Comparison of ENCODE assay signal across 15 cellular contexts in genomic region chr1:119659628-119660027, GRCh38. TPM values are rescaled to one million over a fixed set of nuclear protein-coding genes. Genes with fewer than 3 reads are reported as not detected.
DNase-seq lines count a peak whose midpoint lies in the region; ATAC-seq and TF ChIP-seq lines count a peak whose summit lies in the region.
"Had no signal": no experiment of that assay in that cellular context is flagged by ENCODE, and none has a peak within 500 bp of the region (broad histone marks: within the 10 kb centered on the region; RNA-seq: fewer than 3 reads in every experiment).

No MANE protein-coding gene starts in this region.

- POLR2A ChIA-PET in PC-9 (lab: Charles Lee; ENCODE audit: unreplicated experiment): interaction anchor here (0.6 kb wide), 1 partner anchor 53 kb away, joined by 3 read pairs; no protein-coding TSS in a partner anchor
- POLR2A ChIA-PET in RWPE1 (lab: Yijun Ruan, JAX; ENCODE audit: low non-redundant PET): interaction anchor here (1.2 kb wide), 1 partner anchor 11 kb away, joined by 3 read pairs; the partner anchor contains the start of gene ZNF697

- H3K4me1 ChIP-seq in PC-9 (replicated peaks; ENCODE audit: insufficient read depth): peaks cover 19% of the 10 kb centered on the region
- H3K4me1 ChIP-seq in neural progenitor cell: peaks cover 14% of the 10 kb centered on the region
- H3K4me1 ChIP-seq in smooth muscle cell (ENCODE audit: low read depth): peaks cover 14% of the 10 kb centered on the region

- no peak overlapping the region for H3K9ac ChIP-seq in neural progenitor cell
- H3K9ac ChIP-seq in smooth muscle cell (ENCODE audit: low read depth): no peak overlapping the region

- peaks cover 4% of the 10 kb centered on the region for H3K4me1 Mint-ChIP-seq in neural progenitor cell
- H3K4me1 Mint-ChIP-seq: natural killer cell had no signal

- peak; percentile 84 for ATAC-seq in left ventricle myocardium superior
- no peak for ATAC-seq in GM21360 (IDR thresholded peaks at IDR 0.05; ENCODE audit: unreplicated experiment)
- ATAC-seq in GM18870 (IDR thresholded peaks at IDR 0.05; ENCODE audit: unreplicated experiment): no peak
- ATAC-seq: effector memory CD8-positive, alpha-beta T cell; natural killer cell; SK-N-SH treated with all-trans-retinoic acid at 6 μM for 48 hours had no signal

- H3K9me3 ChIP-seq in PC-9 (ENCODE audit: insufficient read depth, low read depth): no peaks in the 10 kb centered on the region
- H3K9me3 ChIP-seq in neural progenitor cell (ENCODE audit: low read depth): no peaks in the 10 kb centered on the region
- no peaks in the 10 kb centered on the region for H3K9me3 ChIP-seq in smooth muscle cell (replicated peaks; ENCODE audit: low read depth)

- H3K9me2 ChIP-seq in PC-9 (ENCODE audit: insufficient read depth): no peaks in the 10 kb centered on the region

- H3K27me3 ChIP-seq in PC-9 (ENCODE audit: insufficient read depth, low read depth) (no peaks in the 10 kb centered on the region), neural progenitor cell (no peaks in the 10 kb centered on the region), smooth muscle cell (ENCODE audit: low read depth) (no peaks in the 10 kb centered on the region)

- H3K27ac ChIP-seq in PC-9 (0 out of 2 replicates have a peak overlapping the region, but pooled peaks have one; percentile 39), neural progenitor cell (no peak overlapping the region), smooth muscle cell (ENCODE audit: low read depth) (no peak overlapping the region), RWPE1 (no peak overlapping the region)

- H3K27me3 Mint-ChIP-seq in neural progenitor cell (ENCODE audit: insufficient read depth, low read depth): peaks cover 4% of the 10 kb centered on the region

- TF ChIP-seq CTCF in PC-9 (conservative IDR thresholded peaks at IDR 0.05) (no peak), neural progenitor cell (IDR thresholded peaks at IDR 0.05) (no peak), smooth muscle cell (IDR thresholded peaks at IDR 0.05; ENCODE audit: borderline replicate concordance, insufficient read depth, poor library complexity, severe bottlenecking) (no peak), RWPE1 (conservative IDR thresholded peaks at IDR 0.05; ENCODE audit: low read depth) (no peak)

- no peak overlapping the region for H3K4me3 ChIP-seq in PC-9
- no peak overlapping the region for H3K4me3 ChIP-seq in neural progenitor cell
- no peak overlapping the region for H3K4me3 ChIP-seq in smooth muscle cell

- no peaks in the 10 kb centered on the region for H4K20me1 ChIP-seq in PC-9 (ENCODE audit: insufficient read depth)
- no peaks in the 10 kb centered on the region for H4K20me1 ChIP-seq in neural progenitor cell (ENCODE audit: low read depth)
- H4K20me1 ChIP-seq in smooth muscle cell (ENCODE audit: low read depth): no peaks in the 10 kb centered on the region

- H2AFZ ChIP-seq in PC-9 (peak overlapping the region; percentile 23), neural progenitor cell (replicated peaks) (peak overlapping the region; percentile 56), smooth muscle cell (ENCODE audit: low read depth) (no peak overlapping the region)

- H3F3A ChIP-seq in PC-9 (ENCODE audit: insufficient read depth, low read depth): peaks cover 8% of the 10 kb centered on the region
- H3F3A ChIP-seq in neural progenitor cell (ENCODE audit: low read depth): no peaks in the 10 kb centered on the region
- no peaks in the 10 kb centered on the region for H3F3A ChIP-seq in smooth muscle cell (ENCODE audit: low read depth)

- H3K79me2 ChIP-seq in PC-9 (ENCODE audit: low read depth): no peaks in the 10 kb centered on the region
- no peaks in the 10 kb centered on the region for H3K79me2 ChIP-seq in neural progenitor cell (ENCODE audit: low read depth)
- no peaks in the 10 kb centered on the region for H3K79me2 ChIP-seq in smooth muscle cell (ENCODE audit: low read depth)

- H3K36me3 ChIP-seq in PC-9 (ENCODE audit: low read depth) (no peaks in the 10 kb centered on the region), neural progenitor cell (no peaks in the 10 kb centered on the region), smooth muscle cell (ENCODE audit: low read depth) (no peaks in the 10 kb centered on the region)

- H3K4me2 ChIP-seq in PC-9 (peak overlapping the region; percentile 54), neural progenitor cell (no peak overlapping the region), smooth muscle cell (no peak overlapping the region)

- 26% methylated on average over 3 of the region's 3 CpGs for WGBS in smooth muscle cell (ENCODE audit: low lambda C conversion rate)

- DNase-seq in AG08395 (ENCODE audit: low spot score): peak; percentile 31
- DNase-seq in PC-9: no peak
- DNase-seq in left ventricle myocardium superior: peak; percentile 67
- DNase-seq in neural progenitor cell (ENCODE audit: low spot score): peak; percentile 60
- no peak for DNase-seq in smooth muscle cell (lab: John Stamatoyannopoulos, UW; ENCODE audit: unreplicated experiment)
- no peak for DNase-seq in RWPE1 (ENCODE audit: low spot score)
- DNase-seq: effector memory CD8-positive, alpha-beta T cell; foreskin melanocyte; natural killer cell; NCI-H1092; stimulated activated CD4-positive, alpha-beta T cell treated with anti-CD3 and anti-CD28 coated beads, Interleukin-4, amount 100 ng/mL, for 24 hours had no signal

- intact Hi-C loops in PC-9 (cut with micrococcal nuclease; ENCODE audit: unreplicated experiment) (no loop called here), left ventricle myocardium superior (cut with micrococcal nuclease) (no loop called here)

- BruUV-seq in PC-9 (replicated peaks; lab: Mats Ljungman, UMichigan): no TSS peak

- no peaks in the 10 kb centered on the region for H3K36me3 Mint-ChIP-seq in neural progenitor cell
- H3K36me3 Mint-ChIP-seq: brain, natural killer cell had no signal

- no peak overlapping the region for H3K4me3 Mint-ChIP-seq in neural progenitor cell
- H3K4me3 Mint-ChIP-seq: brain; effector memory CD8-positive, alpha-beta T cell; natural killer cell had no signal

- no peaks in the 10 kb centered on the region for H3K9me3 Mint-ChIP-seq in neural progenitor cell
- H3K9me3 Mint-ChIP-seq: effector memory CD8-positive, alpha-beta T cell; natural killer cell had no signal

- CTCF ChIA-PET in PC-9 (lab: Charles Lee) (interaction anchor here (0.8 to 1.5 kb wide), 2 partner anchors 15 to 46 kb away, joined by 3 to 9 read pairs; no protein-coding TSS in a partner anchor), RWPE1 (lab: Yijun Ruan, JAX) (interaction anchor here (1.3 to 4.0 kb wide), 3 partner anchors 14 to 48 kb away, joined by 3 to 21 read pairs (median 13); no protein-coding TSS in a partner anchor)

- H3K27ac Mint-ChIP-seq in neural progenitor cell: no peak overlapping the region
- H3K27ac Mint-ChIP-seq: effector memory CD8-positive, alpha-beta T cell; natural killer cell had no signal

RNA-seq across cellular contexts. Expression of gene ZNF697, which starts 11.6 kb away (rescaled TPM):
- total RNA-seq in PC-9 (2021): 3.6 and 4.1 TPM in 2 replicates
- 11.5 TPM for total RNA-seq in left ventricle myocardium superior
- total RNA-seq in neural progenitor cell (ENCODE audit: low replicate concordance): 8.3 and 9.8 TPM in 2 replicates
- total RNA-seq in smooth muscle cell: 18.5 and 20.0 TPM in 2 replicates
- 1.5 and 2.2 TPM in 2 replicates for polyA plus RNA-seq in smooth muscle cell

RNA-seq across cellular contexts. Expression of gene PHGDH, which starts 52.1 kb away (rescaled TPM):
- total RNA-seq in PC-9 (2021): 373 and 569 TPM in 2 replicates
- total RNA-seq in left ventricle myocardium superior: 7.8 TPM
- 166 and 204 TPM in 2 replicates for total RNA-seq in neural progenitor cell (ENCODE audit: low replicate concordance)
- total RNA-seq in smooth muscle cell: 66.1 and 93.2 TPM in 2 replicates
- polyA plus RNA-seq in smooth muscle cell: 134 and 141 TPM in 2 replicates

Comparison
In these comparisons a context has a peak if more than half of its experiments do, and no peak if none do; other contexts are left out.
1. DNase-seq: peak in AG08395 (single experiment), left ventricle myocardium superior (single experiment) and neural progenitor cell (single experiment); none in PC-9 (0 of 2), smooth muscle cell (single experiment) and RWPE1 (single experiment).